27 cellular contexts compared by ENCODE assay signal in the genomic region with DNA sequence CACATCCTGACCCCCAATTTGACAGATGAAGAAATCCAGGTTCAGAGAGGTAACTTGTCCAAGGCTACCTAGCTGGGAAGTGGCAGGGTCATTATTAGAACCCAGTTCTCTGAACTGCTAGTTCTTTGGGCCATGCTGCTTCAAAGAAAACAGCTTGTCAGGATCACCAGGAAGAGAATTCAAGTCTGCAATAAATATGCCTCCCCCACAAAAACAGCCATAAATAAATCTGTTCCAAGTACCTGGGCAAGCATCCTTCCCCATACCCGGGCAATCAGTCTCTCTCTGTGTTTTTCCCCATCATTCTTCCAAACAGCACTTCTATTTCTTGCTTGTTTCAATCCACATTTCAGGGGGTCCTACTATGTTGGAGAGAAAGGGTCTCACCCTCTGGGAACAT. TPM values are rescaled to one million over a fixed set of nuclear protein-coding genes. Genes with fewer than 3 reads are reported as not detected.
DNase-seq lines count a peak whose midpoint lies in the region; ATAC-seq and TF ChIP-seq lines count a peak whose summit lies in the region.
"Had no signal": no experiment of that assay in that cellular context is flagged by ENCODE, and none has a peak within 500 bp of the region (broad histone marks: within the 10 kb centered on the region; RNA-seq: fewer than 3 reads in every experiment).

No MANE protein-coding gene starts in this region.

- H3K27me3 ChIP-seq in GM23338 (ENCODE audit: insufficient read depth) (no peaks in the 10 kb centered on the region), dorsolateral prefrontal cortex (no peaks in the 10 kb centered on the region), neural progenitor cell (no peaks in the 10 kb centered on the region), tibial artery (no peaks in the 10 kb centered on the region)
- H3K27me3 ChIP-seq: body of pancreas, upper lobe of right lung had no signal

- DNase-seq in GM23338 (ENCODE audit: low spot score) (no peak), dorsolateral prefrontal cortex (no peak), neural progenitor cell (ENCODE audit: low spot score) (no peak), tibial artery (no peak), SKM-1 treated with dmso at 0.1 percent for 144 hours (lab: John Stamatoyannopoulos, UW; ENCODE audit: unreplicated experiment) (no peak), UCSD-AML1 (lab: John Stamatoyannopoulos, UW; ENCODE audit: unreplicated experiment) (no peak)
- no peak for DNase-seq in activated CD4-positive, alpha-beta memory T cell treated with anti-CD3 and anti-CD28 coated beads, Interleukin-2, amount 10 ng/mL, durations not matched to agents 7 days and 5 days
- DNase-seq: activated B cell treated with CpG ODN at 0.5 μM for 24 hours; activated CD4-positive, alpha-beta T cell treated with anti-CD3 and anti-CD28 coated beads, Interleukin-2, amount 50 U/mL, for 4 hours; activated effector memory CD4-positive, alpha-beta T cell treated with Interleukin-2 at 50 U/mL for 16 hours; activated naive CD8-positive, alpha-beta T cell treated with anti-CD3 and anti-CD28 coated beads, Interleukin-2, amount 50 U/mL, for 24 hours; body of pancreas; cortex of kidney; H7; head of caudate nucleus; KBM-7; mesendoderm; naive thymus-derived CD4-positive, alpha-beta T cell; NCI-H510A treated with DMSO at 0.1 percent for 48 hours; PC-3; stimulated activated CD4-positive, alpha-beta T cell treated with anti-CD3 and anti-CD28 coated beads, Interleukin-15, amount 100 ng/mL, for 24 hours; stimulated activated naive CD8-positive, alpha-beta T cell treated with anti-CD3 and anti-CD28 coated beads, Interleukin-15, amount 100 ng/mL, for 72 hours; T1000; upper lobe of right lung had no signal

- H3K9ac ChIP-seq in neural progenitor cell: no peak overlapping the region

- H3K9me3 ChIP-seq in neural progenitor cell (ENCODE audit: low read depth) (no peaks in the 10 kb centered on the region), tibial artery (no peaks in the 10 kb centered on the region)
- H3K9me3 ChIP-seq: body of pancreas, upper lobe of right lung had no signal

- H4K20me1 ChIP-seq in GM23338 (replicated peaks; ENCODE audit: insufficient read depth): 0 out of 2 replicates have a peak, but pooled peaks cover 3% of the 10 kb centered on the region
- H4K20me1 ChIP-seq in neural progenitor cell (ENCODE audit: low read depth): no peaks in the 10 kb centered on the region

- H3K9me3 Mint-ChIP-seq in GM23338: no peaks in the 10 kb centered on the region; the same call in 2 of the 3 replicates
- no peaks in the 10 kb centered on the region for H3K9me3 Mint-ChIP-seq in neural progenitor cell
- H3K9me3 Mint-ChIP-seq in activated CD4-positive, alpha-beta memory T cell treated with anti-CD3 and anti-CD28 coated beads, Interleukin-2, amount 10 ng/mL, durations not matched to agents 7 days and 5 days: no peaks in the 10 kb centered on the region
- H3K9me3 Mint-ChIP-seq: activated B cell treated with CpG ODN at 0.5 μM for 24 hours; activated naive CD8-positive, alpha-beta T cell treated with anti-CD3 and anti-CD28 coated beads, Interleukin-2, amount 50 U/mL, for 24 hours; naive thymus-derived CD4-positive, alpha-beta T cell; stimulated activated naive CD8-positive, alpha-beta T cell treated with anti-CD3 and anti-CD28 coated beads, Interleukin-15, amount 100 ng/mL, for 72 hours had no signal

- H3K79me2 ChIP-seq in GM23338 (replicated peaks; ENCODE audit: insufficient read depth): no peaks in the 10 kb centered on the region; the same call in 1 of the 2 replicates
- H3K79me2 ChIP-seq in neural progenitor cell (ENCODE audit: low read depth): no peaks in the 10 kb centered on the region

- H3K27ac Mint-ChIP-seq in GM23338: no peak overlapping the region
- H3K27ac Mint-ChIP-seq in neural progenitor cell: peak overlapping the region; percentile 50
- H3K27ac Mint-ChIP-seq in activated CD4-positive, alpha-beta memory T cell treated with anti-CD3 and anti-CD28 coated beads, Interleukin-2, amount 10 ng/mL, durations not matched to agents 7 days and 5 days: no peak overlapping the region
- H3K27ac Mint-ChIP-seq: activated B cell treated with CpG ODN at 0.5 μM for 24 hours; activated naive CD8-positive, alpha-beta T cell treated with anti-CD3 and anti-CD28 coated beads, Interleukin-2, amount 50 U/mL, for 24 hours had no signal

- intact Hi-C loops in dorsolateral prefrontal cortex (cut with DNase I) (no loop called here), tibial artery (cut with DNase I; ENCODE audit: low total_unique reads) (no loop called here)

- H3K4me1 Mint-ChIP-seq in GM23338: peaks cover 31% of the 10 kb centered on the region
- H3K4me1 Mint-ChIP-seq in neural progenitor cell: peaks cover 54% of the 10 kb centered on the region
- peaks cover 6% of the 10 kb centered on the region for H3K4me1 Mint-ChIP-seq in activated CD4-positive, alpha-beta memory T cell treated with anti-CD3 and anti-CD28 coated beads, Interleukin-2, amount 10 ng/mL, durations not matched to agents 7 days and 5 days

- H3K27me3 Mint-ChIP-seq in GM23338 (ENCODE audit: insufficient read depth, low read depth, poor library complexity): peaks cover 11% of the 10 kb centered on the region
- peaks cover 3% of the 10 kb centered on the region for H3K27me3 Mint-ChIP-seq in neural progenitor cell (ENCODE audit: insufficient read depth, low read depth)
- H3K27me3 Mint-ChIP-seq in activated CD4-positive, alpha-beta memory T cell treated with anti-CD3 and anti-CD28 coated beads, Interleukin-2, amount 10 ng/mL, durations not matched to agents 7 days and 5 days: no peaks in the 10 kb centered on the region
- H3K27me3 Mint-ChIP-seq: activated B cell treated with CpG ODN at 0.5 μM for 24 hours; activated naive CD8-positive, alpha-beta T cell treated with anti-CD3 and anti-CD28 coated beads, Interleukin-2, amount 50 U/mL, for 24 hours; naive thymus-derived CD4-positive, alpha-beta T cell; stimulated activated naive CD8-positive, alpha-beta T cell treated with anti-CD3 and anti-CD28 coated beads, Interleukin-15, amount 100 ng/mL, for 72 hours had no signal

- CTCF ChIA-PET in activated CD4-positive, alpha-beta memory T cell treated with anti-CD3 and anti-CD28 coated beads, Interleukin-2, amount 10 ng/mL, durations not matched to agents 7 days and 5 days (lab: Charles Lee): no interaction called here

- POLR2A ChIA-PET in activated CD4-positive, alpha-beta memory T cell treated with anti-CD3 and anti-CD28 coated beads, Interleukin-2, amount 10 ng/mL, durations not matched to agents 7 days and 5 days (lab: Charles Lee): interaction anchor here (1.0 kb wide), 1 partner anchor 9 kb away, joined by 3 read pairs; no protein-coding TSS in a partner anchor

- H3K4me2 ChIP-seq in GM23338 (no peak overlapping the region), neural progenitor cell (no peak overlapping the region)

- no peak for ATAC-seq in GM23338
- ATAC-seq: activated naive CD8-positive, alpha-beta T cell treated with anti-CD3 and anti-CD28 coated beads, Interleukin-2, amount 50 U/mL, for 24 hours; body of pancreas; naive thymus-derived CD4-positive, alpha-beta T cell; PC-3; Right ventricle myocardium inferior; sciatic nerve; stimulated activated naive CD8-positive, alpha-beta T cell treated with anti-CD3 and anti-CD28 coated beads, Interleukin-15, amount 100 ng/mL, for 72 hours; upper lobe of right lung had no signal

- H2AFZ ChIP-seq in GM23338 (no peak overlapping the region), neural progenitor cell (replicated peaks) (no peak overlapping the region)

- H3K4me3 ChIP-seq in GM23338: no peak overlapping the region
- H3K4me3 ChIP-seq in dorsolateral prefrontal cortex: no peak overlapping the region
- no peak overlapping the region for H3K4me3 ChIP-seq in neural progenitor cell
- no peak overlapping the region for H3K4me3 ChIP-seq in tibial artery
- H3K4me3 ChIP-seq: body of pancreas, upper lobe of right lung had no signal

- no peak for TF ChIP-seq CTCF in GM23338 (conservative IDR thresholded peaks at IDR 0.05; ENCODE audit: low read depth in 2 of 2)
- TF ChIP-seq CTCF in dorsolateral prefrontal cortex (IDR thresholded peaks at IDR 0.05 in 54 of 56, conservative IDR thresholded peaks at IDR 0.05 in 2 of 56; ENCODE audit: low read depth in 1 of 56, partially characterized antibody in 56 of 56): no peak
- TF ChIP-seq CTCF in neural progenitor cell (IDR thresholded peaks at IDR 0.05): no peak
- TF ChIP-seq CTCF in tibial artery (IDR thresholded peaks at IDR 0.05): no peak

- H3F3A ChIP-seq in GM23338 (replicated peaks; ENCODE audit: low read depth) (0 out of 2 replicates have a peak, but pooled peaks cover 2% of the 10 kb centered on the region), neural progenitor cell (ENCODE audit: low read depth) (no peaks in the 10 kb centered on the region)

- H3K36me3 ChIP-seq in GM23338 (ENCODE audit: insufficient read depth) (no peaks in the 10 kb centered on the region), neural progenitor cell (no peaks in the 10 kb centered on the region), tibial artery (peaks cover 0 to under 1% (median 0%) of the 10 kb centered on the region in 3 donors)
- H3K36me3 ChIP-seq: upper lobe of right lung had no signal

- H3K4me1 ChIP-seq in GM23338 (ENCODE audit: insufficient read depth) (0 out of 2 replicates have a peak, but pooled peaks cover 7% of the 10 kb centered on the region), neural progenitor cell (peaks cover 27% of the 10 kb centered on the region), tibial artery (peaks cover 0 to 75% (median 60%) of the 10 kb centered on the region in 4 donors)

- H3K4me3 Mint-ChIP-seq in GM23338 (no peak overlapping the region), neural progenitor cell (no peak overlapping the region)
- H3K4me3 Mint-ChIP-seq in activated CD4-positive, alpha-beta memory T cell treated with anti-CD3 and anti-CD28 coated beads, Interleukin-2, amount 10 ng/mL, durations not matched to agents 7 days and 5 days: no peak overlapping the region
- H3K4me3 Mint-ChIP-seq: activated B cell treated with CpG ODN at 0.5 μM for 24 hours; activated naive CD8-positive, alpha-beta T cell treated with anti-CD3 and anti-CD28 coated beads, Interleukin-2, amount 50 U/mL, for 24 hours; naive thymus-derived CD4-positive, alpha-beta T cell; stimulated activated naive CD8-positive, alpha-beta T cell treated with anti-CD3 and anti-CD28 coated beads, Interleukin-15, amount 100 ng/mL, for 72 hours had no signal

- H3K9me2 ChIP-seq in GM23338 (ENCODE audit: insufficient read depth): no peaks in the 10 kb centered on the region

- H3K36me3 Mint-ChIP-seq in GM23338 (ENCODE audit: low read depth) (no peaks in the 10 kb centered on the region), neural progenitor cell (no peaks in the 10 kb centered on the region)
- no peaks in the 10 kb centered on the region for H3K36me3 Mint-ChIP-seq in activated CD4-positive, alpha-beta memory T cell treated with anti-CD3 and anti-CD28 coated beads, Interleukin-2, amount 10 ng/mL, durations not matched to agents 7 days and 5 days (ENCODE audit: low read depth)

- H3K27ac ChIP-seq in GM23338 (ENCODE audit: low read depth) (0 out of 2 replicates have a peak overlapping the region, but pooled peaks have one; percentile 45), dorsolateral prefrontal cortex (peak overlapping the region in 45 of 59 donors; percentile 1 to 91 (median 66)), neural progenitor cell (no peak overlapping the region), tibial artery (peak overlapping the region; percentile 85 to 91)
- H3K27ac ChIP-seq: body of pancreas, C4-2B had no signal

RNA-seq across cellular contexts. Expression of a gene that starts 34.1 kb away (rescaled TPM):
- 22.3 and 23.3 TPM in 2 replicates for total RNA-seq in GM23338 (2014; rRNA removed; shearing (Covaris generic))
- polyA plus RNA-seq in GM23338 (2016; fragmentation: Nextera tagmentation; extraction: Ambion mirVana): 10.4 and 10.5 TPM in 2 replicates
- total RNA-seq in dorsolateral prefrontal cortex (10 to 100 TPM; 16.2 to 58.9 (median 38.4) TPM), neural progenitor cell (ENCODE audit: low replicate concordance) (1.8 and 5.7 TPM in 2 replicates)
- total RNA-seq in activated CD4-positive, alpha-beta memory T cell treated with anti-CD3 and anti-CD28 coated beads, Interleukin-2, amount 10 ng/mL, durations not matched to agents 7 days and 5 days: 10 to 100 TPM; 26.6 to 27.5 TPM
